Comparison of ENCODE assay signal across 1 cellular context in genomic region chr1:145281037-145281727, GRCh38.
TF ChIP-seq lines count a peak whose summit lies in the region.
"Not testable (repeated sequence)": the region's sequence is repeated elsewhere in the genome, so short reads cannot be mapped to it uniquely, and the experiment has no call there.

No MANE protein-coding gene starts in this region.

TF ChIP-seq in K562, 482 proteins besides CTCF, POLR2A, EP300 and RAD21 (continued from another document and continues in another):
- TF ChIP-seq, protein P1, sequence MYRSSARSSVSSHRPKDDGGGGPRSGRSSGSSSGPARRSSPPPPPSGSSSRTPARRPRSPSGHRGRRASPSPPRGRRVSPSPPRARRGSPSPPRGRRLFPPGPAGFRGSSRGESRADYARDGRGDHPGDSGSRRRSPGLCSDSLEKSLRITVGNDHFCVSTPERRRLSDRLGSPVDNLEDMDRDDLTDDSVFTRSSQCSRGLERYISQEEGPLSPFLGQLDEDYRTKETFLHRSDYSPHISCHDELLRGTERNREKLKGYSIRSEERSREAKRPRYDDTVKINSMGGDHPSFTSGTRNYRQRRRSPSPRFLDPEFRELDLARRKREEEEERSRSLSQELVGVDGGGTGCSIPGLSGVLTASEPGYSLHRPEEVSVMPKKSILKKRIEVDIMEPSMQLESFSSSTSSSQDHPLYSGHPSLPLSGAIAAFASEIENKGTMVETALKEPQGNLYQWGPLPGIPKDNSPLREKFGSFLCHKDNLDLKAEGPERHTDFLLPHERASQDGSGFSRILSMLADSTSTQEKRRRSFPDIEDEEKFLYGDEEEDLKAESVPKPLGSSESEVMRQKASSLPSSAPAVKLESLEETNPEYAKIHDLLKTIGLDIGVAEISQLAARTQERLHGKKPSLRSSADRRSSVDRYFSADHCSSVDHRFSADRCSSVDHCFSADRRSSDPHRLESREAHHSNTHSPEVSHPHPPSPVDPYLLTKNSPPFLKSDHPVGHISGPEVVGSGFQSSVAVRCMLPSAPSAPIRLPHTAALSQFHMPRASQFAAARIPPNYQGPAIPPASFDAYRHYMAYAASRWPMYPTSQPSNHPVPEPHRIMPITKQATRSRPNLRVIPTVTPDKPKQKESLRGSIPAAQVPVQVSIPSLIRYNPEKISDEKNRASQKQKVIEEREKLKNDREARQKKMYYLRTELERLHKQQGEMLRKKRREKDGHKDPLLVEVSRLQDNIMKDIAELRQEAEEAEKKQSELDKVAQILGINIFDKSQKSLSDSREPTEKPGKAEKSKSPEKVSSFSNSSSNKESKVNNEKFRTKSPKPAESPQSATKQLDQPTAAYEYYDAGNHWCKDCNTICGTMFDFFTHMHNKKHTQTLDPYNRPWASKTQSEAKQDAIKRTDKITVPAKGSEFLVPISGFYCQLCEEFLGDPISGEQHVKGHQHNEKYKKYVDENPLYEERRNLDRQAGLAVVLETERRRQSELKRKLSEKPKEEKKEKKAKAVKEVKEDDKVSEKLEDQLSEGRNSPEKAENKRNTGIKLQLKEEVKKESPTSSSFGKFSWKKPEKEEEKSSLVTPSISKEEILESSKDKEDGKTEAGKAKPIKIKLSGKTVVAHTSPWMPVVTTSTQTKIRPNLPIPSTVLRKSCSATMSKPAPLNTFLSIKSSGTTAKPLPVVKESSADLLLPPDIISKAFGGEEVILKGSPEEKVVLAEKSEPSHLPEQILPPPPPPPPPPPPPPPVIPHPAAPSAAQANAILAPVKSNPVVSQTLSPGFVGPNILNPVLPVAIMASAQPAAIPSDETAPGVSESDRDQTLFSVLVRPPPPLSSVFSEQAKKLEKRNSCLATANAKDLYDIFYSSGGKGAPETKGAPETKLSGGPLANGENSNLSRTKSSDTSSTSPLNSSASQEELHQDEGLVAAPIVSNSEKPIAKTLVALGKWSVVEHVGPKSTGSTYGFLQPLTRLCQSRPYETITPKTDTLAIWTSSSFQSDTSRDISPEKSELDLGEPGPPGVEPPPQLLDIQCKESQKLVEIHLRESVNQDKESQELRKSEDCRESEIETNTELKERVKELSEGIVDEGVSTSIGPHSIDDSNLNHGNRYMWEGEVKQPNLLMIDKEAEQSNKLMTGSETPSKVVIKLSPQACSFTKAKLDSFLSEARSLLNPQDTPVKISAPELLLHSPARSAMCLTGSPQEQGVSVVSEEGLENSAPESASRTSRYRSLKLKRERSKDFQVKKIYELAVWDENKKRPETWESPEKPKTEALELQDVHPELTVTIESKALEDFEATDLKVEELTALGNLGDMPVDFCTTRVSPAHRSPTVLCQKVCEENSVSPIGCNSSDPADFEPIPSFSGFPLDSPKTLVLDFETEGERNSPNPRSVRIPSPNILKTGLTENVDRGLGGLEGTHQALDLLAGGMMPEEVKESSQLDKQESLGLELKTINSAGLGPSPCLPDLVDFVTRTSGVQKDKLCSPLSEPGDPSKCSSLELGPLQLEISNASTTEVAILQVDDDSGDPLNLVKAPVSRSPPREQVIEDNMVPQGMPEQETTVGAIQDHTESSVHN (IDR thresholded peaks at IDR 0.05; ENCODE audit: borderline replicate concordance in 1 of 2, low read depth in 1 of 2), result peak; percentile 64 to 98; a peak in 3 of 4 replicates
- TF ChIP-seq ZNF263 (CRISPR knock-in tag; IDR thresholded peaks at IDR 0.05; ENCODE audit: borderline replicate concordance) (peak; percentile 28; the same call in 1 of the 2 replicates), ZBTB34 (CRISPR knock-in tag; IDR thresholded peaks at IDR 0.05) (peak; percentile 81; the same call in 1 of the 2 replicates), PHF20 (IDR thresholded peaks at IDR 0.05; ENCODE audit: partially characterized antibody) (peak; percentile 75), POLR2AphosphoS2 (IDR thresholded peaks at IDR 0.05; ENCODE audit: low read length) (peak; percentile 99), MYC (CRISPR knock-in tag; IDR thresholded peaks at IDR 0.05; ENCODE audit: borderline replicate concordance, low read depth) (peak; percentile 83; the same call in 1 of the 2 replicates), ETS2 (tag; IDR thresholded peaks at IDR 0.05; ENCODE audit: borderline replicate concordance, poor library complexity, severe bottlenecking) (peak; percentile 61), ZNF75A (CRISPR knock-in tag; IDR thresholded peaks at IDR 0.05) (peak; percentile 93), PHF8 (IDR thresholded peaks at IDR 0.05; ENCODE audit: borderline replicate concordance, low read length) (peak; percentile 32; the same call in 1 of the 2 replicates), JUN (IDR thresholded peaks at IDR 0.05; ENCODE audit: borderline replicate concordance, low read depth, low read length) (peak; percentile 55; the same call in 1 of the 2 replicates), NR4A1 (CRISPR knock-in tag; IDR thresholded peaks at IDR 0.05) (peak; percentile 92), NR4A1 (tag; IDR thresholded peaks at IDR 0.05) (peak; percentile 82), ZKSCAN1 (IDR thresholded peaks at IDR 0.05; ENCODE audit: low read depth, low read length) (peak; percentile 87), ZSCAN29 (IDR thresholded peaks at IDR 0.05) (peak; percentile 84), ZC3H8 (IDR thresholded peaks at IDR 0.05) (peak; percentile 100), SNRNP70 (optimal IDR thresholded peaks at IDR 0.05; ENCODE audit: low read depth, low read length) (peak; percentile 19), OTX1 (CRISPR knock-in tag; IDR thresholded peaks at IDR 0.05) (peak; percentile 100), RFX1 (IDR thresholded peaks at IDR 0.05) (peak; percentile 66), POLR2H (tag; IDR thresholded peaks at IDR 0.05; ENCODE audit: low read depth) (peak; percentile 99), VEZF1 (CRISPR knock-in tag; IDR thresholded peaks at IDR 0.05) (peak; percentile 51), POLR2B (IDR thresholded peaks at IDR 0.05; ENCODE audit: low read depth, partially characterized antibody) (peak; percentile 100), KLF1 (tag; IDR thresholded peaks at IDR 0.05) (peak; percentile 87), FOXM1 (IDR thresholded peaks at IDR 0.05; ENCODE audit: low read depth) (peak; percentile 52; the same call in 1 of the 2 replicates), FOXM1 (CRISPR knock-in tag; IDR thresholded peaks at IDR 0.05; ENCODE audit: low read depth) (0 out of 2 replicates have a peak, but pooled peaks have one; percentile 83), FOXK1 (CRISPR knock-in tag; IDR thresholded peaks at IDR 0.05; ENCODE audit: borderline replicate concordance) (0 out of 2 replicates have a peak, but pooled peaks have one; percentile 87), NFATC3 (IDR thresholded peaks at IDR 0.05) (peak; percentile 93)
- TF ChIP-seq MYC (IDR thresholded peaks at IDR 0.05; ENCODE audit: low read depth, low read length); JUN (CRISPR knock-in tag; IDR thresholded peaks at IDR 0.05; ENCODE audit: borderline replicate concordance): not testable (repeated sequence)
- TF ChIP-seq, protein P2, sequence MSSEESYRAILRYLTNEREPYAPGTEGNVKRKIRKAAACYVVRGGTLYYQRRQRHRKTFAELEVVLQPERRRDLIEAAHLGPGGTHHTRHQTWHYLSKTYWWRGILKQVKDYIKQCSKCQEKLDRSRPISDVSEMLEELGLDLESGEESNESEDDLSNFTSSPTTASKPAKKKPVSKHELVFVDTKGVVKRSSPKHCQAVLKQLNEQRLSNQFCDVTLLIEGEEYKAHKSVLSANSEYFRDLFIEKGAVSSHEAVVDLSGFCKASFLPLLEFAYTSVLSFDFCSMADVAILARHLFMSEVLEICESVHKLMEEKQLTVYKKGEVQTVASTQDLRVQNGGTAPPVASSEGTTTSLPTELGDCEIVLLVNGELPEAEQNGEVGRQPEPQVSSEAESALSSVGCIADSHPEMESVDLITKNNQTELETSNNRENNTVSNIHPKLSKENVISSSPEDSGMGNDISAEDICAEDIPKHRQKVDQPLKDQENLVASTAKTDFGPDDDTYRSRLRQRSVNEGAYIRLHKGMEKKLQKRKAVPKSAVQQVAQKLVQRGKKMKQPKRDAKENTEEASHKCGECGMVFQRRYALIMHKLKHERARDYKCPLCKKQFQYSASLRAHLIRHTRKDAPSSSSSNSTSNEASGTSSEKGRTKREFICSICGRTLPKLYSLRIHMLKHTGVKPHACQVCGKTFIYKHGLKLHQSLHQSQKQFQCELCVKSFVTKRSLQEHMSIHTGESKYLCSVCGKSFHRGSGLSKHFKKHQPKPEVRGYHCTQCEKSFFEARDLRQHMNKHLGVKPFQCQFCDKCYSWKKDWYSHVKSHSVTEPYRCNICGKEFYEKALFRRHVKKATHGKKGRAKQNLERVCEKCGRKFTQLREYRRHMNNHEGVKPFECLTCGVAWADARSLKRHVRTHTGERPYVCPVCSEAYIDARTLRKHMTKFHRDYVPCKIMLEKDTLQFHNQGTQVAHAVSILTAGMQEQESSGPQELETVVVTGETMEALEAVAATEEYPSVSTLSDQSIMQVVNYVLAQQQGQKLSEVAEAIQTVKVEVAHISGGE (CRISPR knock-in tag; IDR thresholded peaks at IDR 0.05), result peak in 2 of 3 experiments; percentile 60 to 70; a peak in 3 of 6 replicates
- TF ChIP-seq, protein P3, sequence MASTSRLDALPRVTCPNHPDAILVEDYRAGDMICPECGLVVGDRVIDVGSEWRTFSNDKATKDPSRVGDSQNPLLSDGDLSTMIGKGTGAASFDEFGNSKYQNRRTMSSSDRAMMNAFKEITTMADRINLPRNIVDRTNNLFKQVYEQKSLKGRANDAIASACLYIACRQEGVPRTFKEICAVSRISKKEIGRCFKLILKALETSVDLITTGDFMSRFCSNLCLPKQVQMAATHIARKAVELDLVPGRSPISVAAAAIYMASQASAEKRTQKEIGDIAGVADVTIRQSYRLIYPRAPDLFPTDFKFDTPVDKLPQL (IDR thresholded peaks at IDR 0.05; ENCODE audit: extremely low read depth, insufficient read length), result peak; percentile 93
